In genomic region chr12:96107236-96107635, GRCh38 we compare ENCODE assay signal across 1 cellular context.
TF ChIP-seq lines count a peak whose summit lies in the region.

No MANE protein-coding gene starts in this region.

TF ChIP-seq in WTC11, 78 proteins besides CTCF, POLR2A, EP300 and RAD21 (continued from another document):
- TF ChIP-seq MAX (CRISPR knock-in tag; IDR thresholded peaks at IDR 0.05): no peak
- no peak for TF ChIP-seq ARID4B (CRISPR knock-in tag; IDR thresholded peaks at IDR 0.05; ENCODE audit: borderline replicate concordance)
- TF ChIP-seq ATF1 (CRISPR knock-in tag; IDR thresholded peaks at IDR 0.05): no peak
- TF ChIP-seq ATF6 (CRISPR knock-in tag; IDR thresholded peaks at IDR 0.05): no peak
- TF ChIP-seq IRF1 (CRISPR knock-in tag; IDR thresholded peaks at IDR 0.05): no peak
- no peak for TF ChIP-seq NR3C1 (CRISPR knock-in tag; conservative IDR thresholded peaks at IDR 0.05; ENCODE audit: low read depth)
- TF ChIP-seq ELF4 (CRISPR knock-in tag; IDR thresholded peaks at IDR 0.05; ENCODE audit: low read depth): no peak
- no peak for TF ChIP-seq ZNF512 (CRISPR knock-in tag; IDR thresholded peaks at IDR 0.05; ENCODE audit: borderline replicate concordance)
